ENCODE assay signal across 18 cellular contexts in the genomic region with DNA sequence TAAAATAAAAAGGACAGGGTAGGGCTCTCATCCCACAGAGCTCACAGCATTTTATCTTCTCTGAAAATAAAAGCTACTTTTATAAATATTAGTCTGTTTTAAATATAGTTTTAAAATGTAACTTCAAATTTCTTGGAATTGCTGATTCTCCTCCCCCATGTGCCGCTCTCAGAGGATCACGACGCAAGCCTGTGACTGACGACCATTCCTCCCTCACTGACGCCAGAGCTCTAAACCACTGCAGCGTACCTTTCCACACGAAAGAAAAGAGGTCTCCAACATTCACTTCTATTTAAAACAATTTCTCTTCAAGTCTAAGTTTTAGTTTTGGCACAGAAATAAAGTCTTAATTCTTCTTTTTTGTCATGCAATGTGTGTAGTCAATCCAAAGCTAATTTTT. TPM values are rescaled to one million over a fixed set of nuclear protein-coding genes. Genes with fewer than 3 reads are reported as not detected.
DNase-seq lines count a peak whose midpoint lies in the region; TF ChIP-seq lines count a peak whose summit lies in the region.
"Had no signal": no experiment of that assay in that cellular context is flagged by ENCODE, and none has a peak within 500 bp of the region (broad histone marks: within the 10 kb centered on the region; RNA-seq: fewer than 3 reads in every experiment).

No MANE protein-coding gene starts in this region.

- no peaks in the 10 kb centered on the region for H3K9me3 ChIP-seq in liver (ENCODE audit: control insufficient read depth in 4 of 4, low read length in 3 of 4)
- H3K9me3 ChIP-seq in skeletal muscle tissue (ENCODE audit: control insufficient read depth in 3 of 3, low read length in 3 of 3) = no peaks in the 10 kb centered on the region
- H3K9me3 ChIP-seq in endodermal cell (ENCODE audit: control insufficient read depth, low read length) = no peaks in the 10 kb centered on the region

- no peak overlapping the region for H3K27ac Mint-ChIP-seq in endodermal cell
- H3K27ac Mint-ChIP-seq: activated CD4-positive, alpha-beta memory T cell treated with anti-CD3 and anti-CD28 coated beads for 36 hours had no signal

- H3K27me3 Mint-ChIP-seq in endodermal cell (ENCODE audit: insufficient read depth) = no peaks in the 10 kb centered on the region
- H3K27me3 Mint-ChIP-seq: activated CD4-positive, alpha-beta memory T cell treated with anti-CD3 and anti-CD28 coated beads for 36 hours; stimulated activated naive CD8-positive, alpha-beta T cell treated with anti-CD3 and anti-CD28 coated beads, Interleukin-15, amount 100 ng/mL, for 72 hours had no signal

- H3K27me3 ChIP-seq in liver (ENCODE audit: control insufficient read depth in 4 of 4, insufficient read depth in 4 of 4, low read length in 3 of 4) (no peaks in the 10 kb centered on the region), skeletal muscle tissue (ENCODE audit: control insufficient read depth in 3 of 3, insufficient read depth in 3 of 3, low read length in 3 of 3) (no peaks in the 10 kb centered on the region), endodermal cell (ENCODE audit: control insufficient read depth, insufficient read depth, low read length, poor library complexity, severe bottlenecking) (no peaks in the 10 kb centered on the region)

- H3K4me1 Mint-ChIP-seq in endodermal cell = peaks cover 11% of the 10 kb centered on the region

- H3K36me3 Mint-ChIP-seq in endodermal cell (ENCODE audit: low read depth) = peaks cover 15% of the 10 kb centered on the region
- H3K36me3 Mint-ChIP-seq: activated CD4-positive, alpha-beta memory T cell treated with anti-CD3 and anti-CD28 coated beads for 36 hours had no signal

- TF ChIP-seq CTCF in liver (IDR thresholded peaks at IDR 0.05; ENCODE audit: low read depth, low read length, missing input control) = no peak
- no peak for TF ChIP-seq CTCF in endodermal cell (conservative IDR thresholded peaks at IDR 0.05)

- H3K9ac ChIP-seq in liver (ENCODE audit: low read depth in 1 of 2, low read length in 2 of 2) = peak overlapping the region in 1 of 2 donors; percentile 17
- H3K9ac ChIP-seq in skeletal muscle tissue (ENCODE audit: low read depth in 1 of 3, low read length in 3 of 3) = no peak overlapping the region
- no peak overlapping the region for H3K9ac ChIP-seq in endodermal cell (ENCODE audit: extremely low read depth, low read length, poor library complexity, severe bottlenecking)
- H3K9ac ChIP-seq: KMS-11 had no signal

- no peak overlapping the region for H3K4me3 Mint-ChIP-seq in endodermal cell
- H3K4me3 Mint-ChIP-seq: activated CD4-positive, alpha-beta memory T cell treated with anti-CD3 and anti-CD28 coated beads for 36 hours; stimulated activated naive CD8-positive, alpha-beta T cell treated with anti-CD3 and anti-CD28 coated beads, Interleukin-15, amount 100 ng/mL, for 72 hours had no signal

- H3K4me1 ChIP-seq in liver (ENCODE audit: control insufficient read depth in 4 of 4, insufficient read depth in 4 of 4, low read length in 3 of 4) = peaks cover 32 to 84% (median 56%) of the 10 kb centered on the region in 4 donors
- peaks cover 30 to 61% (median 46%) of the 10 kb centered on the region in 3 donors for H3K4me1 ChIP-seq in skeletal muscle tissue (ENCODE audit: control insufficient read depth in 3 of 3, insufficient read depth in 3 of 3, low read length in 3 of 3)
- no peaks in the 10 kb centered on the region for H3K4me1 ChIP-seq in endodermal cell (ENCODE audit: control insufficient read depth, insufficient read depth, low read length)

- no peak for TF ChIP-seq RAD21 in liver (IDR thresholded peaks at IDR 0.05)

- DNase-seq in inferior parietal cortex (ENCODE audit: extremely low spot score) = no peak
- DNase-seq in pons (ENCODE audit: low spot score) = no peak
- DNase-seq in NCI-H1105 treated with DMSO at 0.1 percent for 48 hours (lab: John Stamatoyannopoulos, UW) = no peak
- DNase-seq in endodermal cell = no peak
- DNase-seq: activated CD4-positive, alpha-beta memory T cell treated with anti-CD3 and anti-CD28 coated beads for 36 hours; DMS79 treated with DMSO at 0.1 percent for 48 hours; foreskin melanocyte; NCI-H1694; NCI-H69; retina; stimulated activated CD4-positive, alpha-beta T cell treated with anti-CD3 and anti-CD28 coated beads, Interleukin-12 subunit alpha, Interleukin-12 subunit beta, amount 100 ng/mL, for 4 hours; stimulated activated CD4-positive, alpha-beta T cell treated with anti-CD3 and anti-CD28 coated beads, Interleukin-4, amount 100 ng/mL, for 4 hours had no signal

- H3K27ac ChIP-seq in cingulate gyrus (ENCODE audit: low read depth, low read length) (peak overlapping the region; percentile 41), liver (ENCODE audit: low read depth in 1 of 2, low read length in 2 of 2) (peak overlapping the region; percentile 89 to 97), skeletal muscle tissue (ENCODE audit: low read depth, low read length) (peak overlapping the region; percentile 22), endodermal cell (ENCODE audit: low read depth, low read length) (no peak overlapping the region)
- H3K27ac ChIP-seq: KMS-11 had no signal

- H3K4me3 ChIP-seq in liver (ENCODE audit: low read depth in 1 of 3, low read length in 3 of 3) = no peak overlapping the region
- H3K4me3 ChIP-seq in skeletal muscle tissue (ENCODE audit: low read length in 3 of 3) = no peak overlapping the region
- no peak overlapping the region for H3K4me3 ChIP-seq in endodermal cell (ENCODE audit: low read length)
- H3K4me3 ChIP-seq: GM12878 had no signal

- no peaks in the 10 kb centered on the region for H3K9me3 Mint-ChIP-seq in endodermal cell
- H3K9me3 Mint-ChIP-seq: activated CD4-positive, alpha-beta memory T cell treated with anti-CD3 and anti-CD28 coated beads for 36 hours; stimulated activated naive CD8-positive, alpha-beta T cell treated with anti-CD3 and anti-CD28 coated beads, Interleukin-15, amount 100 ng/mL, for 72 hours had no signal

- H3K36me3 ChIP-seq in liver (ENCODE audit: control insufficient read depth in 4 of 4, insufficient read depth in 3 of 4, low read depth in 1 of 4, low read length in 3 of 4) (no peaks in the 10 kb centered on the region), skeletal muscle tissue (ENCODE audit: control insufficient read depth in 3 of 3, insufficient read depth in 3 of 3, low read length in 3 of 3) (peaks cover 5 to 10% (median 9%) of the 10 kb centered on the region in 3 donors), endodermal cell (ENCODE audit: control insufficient read depth, insufficient read depth, low read length) (no peaks in the 10 kb centered on the region)

- 64% methylated on average over 7 of the region's 7 CpGs for WGBS in liver
- 85 to 88% methylated on average over 7 of the region's 7 CpGs for WGBS in endodermal cell (ENCODE audit: insufficient coverage in 1 of 2, insufficient read length in 1 of 2), 2 experiments

TF ChIP-seq in liver, 16 proteins besides CTCF, POLR2A, EP300 and RAD21 (continues in another document):
- no peak for TF ChIP-seq FOXA2 (IDR thresholded peaks at IDR 0.05)
- no peak for TF ChIP-seq YY1 (IDR thresholded peaks at IDR 0.05)
- TF ChIP-seq, protein P1, sequence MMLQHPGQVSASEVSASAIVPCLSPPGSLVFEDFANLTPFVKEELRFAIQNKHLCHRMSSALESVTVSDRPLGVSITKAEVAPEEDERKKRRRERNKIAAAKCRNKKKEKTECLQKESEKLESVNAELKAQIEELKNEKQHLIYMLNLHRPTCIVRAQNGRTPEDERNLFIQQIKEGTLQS (IDR thresholded peaks at IDR 0.05) = no peak
- no peak for TF ChIP-seq RXRA (IDR thresholded peaks at IDR 0.05)
- no peak for TF ChIP-seq NR2F2 (IDR thresholded peaks at IDR 0.05)
- TF ChIP-seq, protein P2, sequence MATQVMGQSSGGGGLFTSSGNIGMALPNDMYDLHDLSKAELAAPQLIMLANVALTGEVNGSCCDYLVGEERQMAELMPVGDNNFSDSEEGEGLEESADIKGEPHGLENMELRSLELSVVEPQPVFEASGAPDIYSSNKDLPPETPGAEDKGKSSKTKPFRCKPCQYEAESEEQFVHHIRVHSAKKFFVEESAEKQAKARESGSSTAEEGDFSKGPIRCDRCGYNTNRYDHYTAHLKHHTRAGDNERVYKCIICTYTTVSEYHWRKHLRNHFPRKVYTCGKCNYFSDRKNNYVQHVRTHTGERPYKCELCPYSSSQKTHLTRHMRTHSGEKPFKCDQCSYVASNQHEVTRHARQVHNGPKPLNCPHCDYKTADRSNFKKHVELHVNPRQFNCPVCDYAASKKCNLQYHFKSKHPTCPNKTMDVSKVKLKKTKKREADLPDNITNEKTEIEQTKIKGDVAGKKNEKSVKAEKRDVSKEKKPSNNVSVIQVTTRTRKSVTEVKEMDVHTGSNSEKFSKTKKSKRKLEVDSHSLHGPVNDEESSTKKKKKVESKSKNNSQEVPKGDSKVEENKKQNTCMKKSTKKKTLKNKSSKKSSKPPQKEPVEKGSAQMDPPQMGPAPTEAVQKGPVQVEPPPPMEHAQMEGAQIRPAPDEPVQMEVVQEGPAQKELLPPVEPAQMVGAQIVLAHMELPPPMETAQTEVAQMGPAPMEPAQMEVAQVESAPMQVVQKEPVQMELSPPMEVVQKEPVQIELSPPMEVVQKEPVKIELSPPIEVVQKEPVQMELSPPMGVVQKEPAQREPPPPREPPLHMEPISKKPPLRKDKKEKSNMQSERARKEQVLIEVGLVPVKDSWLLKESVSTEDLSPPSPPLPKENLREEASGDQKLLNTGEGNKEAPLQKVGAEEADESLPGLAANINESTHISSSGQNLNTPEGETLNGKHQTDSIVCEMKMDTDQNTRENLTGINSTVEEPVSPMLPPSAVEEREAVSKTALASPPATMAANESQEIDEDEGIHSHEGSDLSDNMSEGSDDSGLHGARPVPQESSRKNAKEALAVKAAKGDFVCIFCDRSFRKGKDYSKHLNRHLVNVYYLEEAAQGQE (IDR thresholded peaks at IDR 0.05) = no peak
- no peak for TF ChIP-seq EGR1 (IDR thresholded peaks at IDR 0.05; ENCODE audit: low read depth in 2 of 2)
- TF ChIP-seq HNF4G (IDR thresholded peaks at IDR 0.05) = no peak
- TF ChIP-seq, protein P3, sequence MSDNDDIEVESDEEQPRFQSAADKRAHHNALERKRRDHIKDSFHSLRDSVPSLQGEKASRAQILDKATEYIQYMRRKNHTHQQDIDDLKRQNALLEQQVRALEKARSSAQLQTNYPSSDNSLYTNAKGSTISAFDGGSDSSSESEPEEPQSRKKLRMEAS (IDR thresholded peaks at IDR 0.05) = no peak
- no peak for TF ChIP-seq HNF4A (conservative IDR thresholded peaks at IDR 0.05)
- no peak for TF ChIP-seq JUND (IDR thresholded peaks at IDR 0.05)
- TF ChIP-seq TAF1 (conservative IDR thresholded peaks at IDR 0.05) = no peak

RNA-seq across cellular contexts. Expression of a gene that starts 9.3 kb away (rescaled TPM):
- total RNA-seq in liver = 10 to 100 TPM; 27.5 to 73.5 TPM
- polyA plus RNA-seq in liver = 100 to 1,000 TPM in 1 of 2 donors, 10 to 100 TPM in 1; 72.4 to 102 TPM
- 8.9 TPM for total RNA-seq in skeletal muscle tissue
- 10 to 100 TPM; 34.3 to 37.4 TPM for total RNA-seq in endodermal cell
- 21.1 TPM for polyA plus RNA-seq in endodermal cell (2013, experiment 1 of 2)
- 19.8 TPM for polyA plus RNA-seq in endodermal cell (2013, experiment 2 of 2)
